ENCODE assay signal across 8 cellular contexts in the genomic region with DNA sequence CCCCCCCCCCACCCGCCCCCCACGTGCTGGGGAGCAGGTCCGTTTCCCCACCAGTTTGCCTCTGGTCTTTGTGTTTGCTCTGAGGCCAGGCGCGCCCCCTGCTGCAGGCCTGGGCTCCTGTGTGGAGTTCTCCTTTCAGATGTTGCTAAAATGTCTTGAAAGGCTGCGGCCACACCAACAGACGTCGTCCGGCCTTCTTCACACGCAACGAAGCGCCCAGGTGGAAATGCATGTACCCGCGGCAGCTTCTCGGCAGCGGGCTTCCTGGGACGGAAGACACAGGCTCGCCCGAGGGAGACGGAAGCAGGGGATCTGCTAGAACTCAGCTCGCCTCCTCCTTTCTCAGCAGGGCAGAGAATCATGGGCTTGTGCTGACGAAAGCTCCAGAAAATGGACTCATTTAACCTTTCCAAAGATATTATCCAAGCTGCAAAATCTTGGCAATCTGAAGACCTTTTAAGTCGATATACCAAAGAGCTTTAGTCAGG.
DNase-seq lines count a peak whose midpoint lies in the region; ATAC-seq and TF ChIP-seq lines count a peak whose summit lies in the region.

No MANE protein-coding gene starts in this region.

- peaks cover 40% of the 10 kb centered on the region for H3K27me3 Mint-ChIP-seq in activated CD8-positive, alpha-beta T cell treated with anti-CD3 and anti-CD28 coated beads for 36 hours
- H3K27me3 Mint-ChIP-seq in mesothelial cell of epicardium (ENCODE audit: low read depth), result no peaks in the 10 kb centered on the region

- POLR2A ChIA-PET in activated CD8-positive, alpha-beta T cell treated with anti-CD3 and anti-CD28 coated beads for 36 hours (lab: Charles Lee), result no interaction called here

- H3K4me3 Mint-ChIP-seq in activated CD8-positive, alpha-beta T cell treated with anti-CD3 and anti-CD28 coated beads for 36 hours, result peak overlapping the region; percentile 48
- peak overlapping the region; percentile 64 for H3K4me3 Mint-ChIP-seq in mesothelial cell of epicardium

- H3K27me3 ChIP-seq in H7 (ENCODE audit: control insufficient read depth, insufficient read depth, low read length), result peaks cover 4% of the 10 kb centered on the region; the same call in 1 of the 2 replicates

- no peak overlapping the region for H3K27ac ChIP-seq in substantia nigra (ENCODE audit: low read depth, low read length, poor library complexity, severe bottlenecking)

- H3K27ac Mint-ChIP-seq in activated CD8-positive, alpha-beta T cell treated with anti-CD3 and anti-CD28 coated beads for 36 hours, result no peak overlapping the region
- peak overlapping the region; percentile 94 for H3K27ac Mint-ChIP-seq in mesothelial cell of epicardium

- H3K4me1 Mint-ChIP-seq in activated CD8-positive, alpha-beta T cell treated with anti-CD3 and anti-CD28 coated beads for 36 hours (ENCODE audit: low read depth), result peaks cover 12% of the 10 kb centered on the region
- peaks cover 50% of the 10 kb centered on the region for H3K4me1 Mint-ChIP-seq in mesothelial cell of epicardium

- ATAC-seq in activated CD8-positive, alpha-beta T cell treated with anti-CD3 and anti-CD28 coated beads for 36 hours, result peak; percentile 81

- peak; percentile 46 for DNase-seq in GM04504 (ENCODE audit: low read depth)
- DNase-seq in H7, result peak; percentile 93
- DNase-seq in NAMALWA (ENCODE audit: low spot score), result peak; percentile 73
- peak; percentile 66 for DNase-seq in activated CD8-positive, alpha-beta T cell treated with anti-CD3 and anti-CD28 coated beads for 36 hours
- peak; percentile 47 to 50 for DNase-seq in erythroblast (lab: John Stamatoyannopoulos, UW)
- DNase-seq in mesothelial cell of epicardium (ENCODE audit: low spot score in 2 of 2, unreplicated experiment in 2 of 2), result peak; percentile 43 to 76
- peak in 41 of 49 donors; percentile 7 to 65 (median 40) for DNase-seq in substantia nigra (lab: John Stamatoyannopoulos, UW)
- no peak for DNase-seq in NCI-H69 (lab: John Stamatoyannopoulos, UW)

- intact Hi-C loops in activated CD8-positive, alpha-beta T cell treated with anti-CD3 and anti-CD28 coated beads for 36 hours (cut with micrococcal nuclease), result no loop called here

- no peak for TF ChIP-seq POLR2A in erythroblast (IDR thresholded peaks at IDR 0.05; ENCODE audit: low read length)

- CTCF ChIA-PET in activated CD8-positive, alpha-beta T cell treated with anti-CD3 and anti-CD28 coated beads for 36 hours (lab: Charles Lee), result interaction anchor here (0.7 to 2.1 kb wide), 5 partner anchors 8 to 222 kb away, joined by 3 to 7 read pairs (median 4); no protein-coding TSS in a partner anchor

- H3K36me3 ChIP-seq in H7 (replicated peaks; ENCODE audit: control insufficient read depth, insufficient read depth, low read length), result no peaks in the 10 kb centered on the region

- H3K4me3 ChIP-seq in H7 (ENCODE audit: insufficient read depth, low read depth, low read length), result peak overlapping the region; percentile 40

- no peaks in the 10 kb centered on the region for H3K9me3 Mint-ChIP-seq in activated CD8-positive, alpha-beta T cell treated with anti-CD3 and anti-CD28 coated beads for 36 hours
- H3K9me3 Mint-ChIP-seq in mesothelial cell of epicardium, result no peaks in the 10 kb centered on the region

- peak; percentile 38 for TF ChIP-seq CTCF in activated CD8-positive, alpha-beta T cell treated with anti-CD3 and anti-CD28 coated beads for 36 hours (IDR thresholded peaks at IDR 0.05)
- TF ChIP-seq CTCF in mesothelial cell of epicardium (IDR thresholded peaks at IDR 0.05; ENCODE audit: unreplicated experiment), result no peak

- no peaks in the 10 kb centered on the region for H3K36me3 Mint-ChIP-seq in activated CD8-positive, alpha-beta T cell treated with anti-CD3 and anti-CD28 coated beads for 36 hours (ENCODE audit: low read depth)
- H3K36me3 Mint-ChIP-seq in mesothelial cell of epicardium, result no peaks in the 10 kb centered on the region
